1 cellular context compared by ENCODE assay signal in genomic region chr1:51686450-51686849, GRCh38.
TF ChIP-seq lines count a peak whose summit lies in the region.

No MANE protein-coding gene starts in this region.

TF ChIP-seq in IMR-90, 13 proteins besides CTCF, POLR2A, EP300 and RAD21:
- TF ChIP-seq BHLHE40 (IDR thresholded peaks at IDR 0.05; ENCODE audit: low read depth, low read length) (peak; percentile 94), RCOR1 (IDR thresholded peaks at IDR 0.05; ENCODE audit: insufficient replicate concordance, low read length) (no peak)
TF ChIP-seq in IMR-90: peak in this region for 1.
